In the genomic region with DNA sequence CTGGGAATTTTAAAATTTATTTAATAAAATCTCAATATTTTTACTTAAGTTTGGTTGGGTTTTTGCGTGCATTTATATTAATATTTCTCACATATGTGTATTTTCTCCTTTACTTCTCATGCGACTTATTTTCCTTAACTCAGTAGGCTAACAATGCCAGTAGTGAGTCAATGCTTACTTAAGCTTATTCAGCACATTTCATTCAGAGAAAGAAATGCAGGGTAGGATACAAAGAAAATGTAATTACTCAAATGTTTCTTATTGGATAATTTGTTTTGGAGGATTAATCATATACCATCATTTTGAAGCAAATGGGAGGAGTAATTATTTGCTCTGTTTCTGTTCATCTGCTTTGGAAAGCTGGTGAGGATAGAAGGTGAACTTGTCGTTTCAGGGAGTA, we compare ENCODE assay signal across 23 cellular contexts.
"Had no signal": no experiment of that assay in that cellular context is flagged by ENCODE, and none has a peak within 500 bp of the region (broad histone marks: within the 10 kb centered on the region; RNA-seq: fewer than 3 reads in every experiment).

No MANE protein-coding gene starts in this region.

- H3K27me3 ChIP-seq: gastrocnemius medialis, ovary, tibial nerve, upper lobe of left lung, uterus had no signal

- H3K9me3 ChIP-seq: gastrocnemius medialis, lower lobe of right lung, ovary, thoracic aorta, tibial nerve, upper lobe of left lung, uterus had no signal

- H3K27ac ChIP-seq: coronary artery, gastrocnemius medialis, lower lobe of right lung, ovary, psoas muscle, skin epidermis, thoracic aorta, tibial nerve, upper lobe of left lung, uterus had no signal

- H3K36me3 ChIP-seq: gastrocnemius medialis, lower lobe of right lung, ovary, thoracic aorta, tibial nerve, upper lobe of left lung, uterus had no signal

- FAIRE-seq: keratinocyte had no signal

- H3K4me3 ChIP-seq: coronary artery, gastrocnemius medialis, lower lobe of right lung, ovary, psoas muscle, skin epidermis, thoracic aorta, tibial nerve, upper lobe of left lung, uterus had no signal

- ATAC-seq: effector memory CD8-positive, alpha-beta T cell; gastrocnemius medialis; left ventricle myocardium superior; lower lobe of right lung; natural killer cell; psoas muscle; right cardiac atrium; stimulated activated naive B cell treated with anti-CD40 and anti-IgM and Interleukin-4, amounts not matched to agents 10 μg/mL and 1 μg/mL and 100 μg/mL, for 72 hours had no signal

- DNase-seq: dermis blood vessel endothelial cell; effector memory CD8-positive, alpha-beta T cell; foreskin fibroblast; gastrocnemius medialis; head of caudate nucleus; left ventricle myocardium superior; lower lobe of right lung; natural killer cell; occipital lobe; ovary; posterior cingulate gyrus; psoas muscle; right cardiac atrium; stimulated activated CD4-positive, alpha-beta T cell treated with anti-CD3 and anti-CD28 coated beads, Interleukin-15, amount 100 ng/mL, for 24 hours; stimulated activated CD4-positive, alpha-beta T cell treated with anti-CD3 and anti-CD28 coated beads, Interleukin-2, amount 100 ng/mL, for 48 hours; stimulated activated naive B cell treated with anti-CD40 and anti-IgM and Interleukin-4, amounts not matched to agents 10 μg/mL and 1 μg/mL and 100 μg/mL, for 72 hours; upper lobe of left lung; uterus had no signal

- H3K4me1 ChIP-seq: gastrocnemius medialis, lower lobe of right lung, psoas muscle, tibial nerve, upper lobe of left lung, uterus had no signal
